ENCODE assay signal across 12 cellular contexts in genomic region chr11:130050272-130050671, GRCh38. TPM values are rescaled to one million over a fixed set of nuclear protein-coding genes. Genes with fewer than 3 reads are reported as not detected.
DNase-seq lines count a peak whose midpoint lies in the region; ATAC-seq and TF ChIP-seq lines count a peak whose summit lies in the region.
"Had no signal": no experiment of that assay in that cellular context is flagged by ENCODE, and none has a peak within 500 bp of the region (broad histone marks: within the 10 kb centered on the region; RNA-seq: fewer than 3 reads in every experiment).

No MANE protein-coding gene starts in this region.

- H3K4me3 ChIP-seq in HEK293 (ENCODE audit: low read depth, low read length): no peak overlapping the region
- no peak overlapping the region for H3K4me3 ChIP-seq in choroid plexus epithelial cell (ENCODE audit: low read depth, low read length)
- no peak overlapping the region for H3K4me3 ChIP-seq in lung
- H3K4me3 ChIP-seq: GM12878, psoas muscle had no signal

- TF ChIP-seq POLR2A in GM18505 (IDR thresholded peaks at IDR 0.05; ENCODE audit: borderline replicate concordance, extremely low read depth, insufficient read depth, insufficient read length): no peak

- TF ChIP-seq CTCF in HEK293 (tag by site-specific recombination; IDR thresholded peaks at IDR 0.05): no peak
- no peak for TF ChIP-seq CTCF in choroid plexus epithelial cell (conservative IDR thresholded peaks at IDR 0.05; ENCODE audit: low read depth, low read length)
- TF ChIP-seq CTCF in lung (IDR thresholded peaks at IDR 0.05; ENCODE audit: control extremely low read depth, extremely low read depth): no peak

- no peak overlapping the region for H3K27ac ChIP-seq in HEK293 (ENCODE audit: extremely low read depth, low read depth, low read length)
- H3K27ac ChIP-seq in lung (ENCODE audit: low read depth in 1 of 2, low read length in 1 of 2): peak overlapping the region in 1 of 2 donors; percentile 53
- H3K27ac ChIP-seq: psoas muscle had no signal

- peak; percentile 63 for ATAC-seq in lung (ENCODE audit: insufficient read depth, low FRiP score)
- ATAC-seq in activated CD4-positive, CD25-positive, alpha-beta regulatory T cell treated with anti-CD3 and anti-CD28 coated beads, Interleukin-2, amount 50 U/mL, for 24 hours: no peak
- no peak for ATAC-seq in GM18520 (IDR thresholded peaks at IDR 0.05; ENCODE audit: unreplicated experiment)
- no peak for ATAC-seq in GM18505 (IDR thresholded peaks at IDR 0.05; ENCODE audit: unreplicated experiment)
- ATAC-seq: GM12878, psoas muscle had no signal

- POLR2A ChIA-PET in HEK293 (lab: Yijun Ruan, JAX): interaction anchor here (1.2 kb wide), 1 partner anchor 49 kb away, joined by 3 read pairs; no protein-coding TSS in a partner anchor

- H3K27me3 ChIP-seq in lung (ENCODE audit: control insufficient read depth, insufficient read depth): no peaks in the 10 kb centered on the region

- DNase-seq in AG08396 (ENCODE audit: low spot score) (peak; percentile 49), choroid plexus epithelial cell (ENCODE audit: low read depth) (peak; percentile 62), lung (ENCODE audit: low spot score) (no peak), NCI-H2107 treated with DMSO at 0.1 percent for 48 hours (lab: John Stamatoyannopoulos, UW; ENCODE audit: unreplicated experiment) (no peak)
- DNase-seq: NCI-H187 treated with DMSO at 0.1 percent for 48 hours; psoas muscle; stimulated activated CD4-positive, alpha-beta T cell treated with anti-CD3 and anti-CD28 coated beads, Interleukin-2, amount 100 ng/mL, for 24 hours had no signal

- no peaks in the 10 kb centered on the region for H3K36me3 ChIP-seq in HEK293 (ENCODE audit: control insufficient read depth in 2 of 2, insufficient read depth in 1 of 2, low read length in 2 of 2)
- H3K36me3 ChIP-seq in lung (ENCODE audit: control insufficient read depth in 2 of 2, insufficient read depth in 2 of 2, low read length in 2 of 2): no peaks in the 10 kb centered on the region

- H3K4me1 ChIP-seq in HEK293 (ENCODE audit: control insufficient read depth, insufficient read depth, low read length) (no peaks in the 10 kb centered on the region), lung (ENCODE audit: control insufficient read depth in 2 of 2, insufficient read depth in 2 of 2, low read length in 2 of 2) (no peaks in the 10 kb centered on the region)
- H3K4me1 ChIP-seq: psoas muscle had no signal

- CTCF ChIA-PET in HEK293 (lab: Yijun Ruan, JAX): interaction anchor here (0.7 to 1.0 kb wide), 3 partner anchors 17 to 101 kb away, joined by 3 read pairs; partner anchors contain the start of gene PRDM10

- WGBS in lung, 2 donors: 50 to 55% methylated on average over 3 of the region's 3 CpGs

- no peaks in the 10 kb centered on the region for H3K9me3 ChIP-seq in HEK293 (ENCODE audit: control insufficient read depth, insufficient read depth, low read depth, low read length)
- H3K9me3 ChIP-seq in lung (ENCODE audit: control insufficient read depth in 2 of 2, insufficient read depth in 1 of 2, low read length in 1 of 2): no peaks in the 10 kb centered on the region
- H3K9me3 ChIP-seq: psoas muscle had no signal

TF ChIP-seq in HEK293, 187 proteins besides CTCF, POLR2A, EP300 and RAD21:
- TF ChIP-seq ZNF549 (tag by site-specific recombination; IDR thresholded peaks at IDR 0.05): 0 out of 2 replicates have a peak, but pooled peaks have one; percentile 17
- no peak for TF ChIP-seq ZFP3 (tag by site-specific recombination; IDR thresholded peaks at IDR 0.05; ENCODE audit: low read depth)
- TF ChIP-seq ZBTB48 (tag by site-specific recombination; IDR thresholded peaks at IDR 0.05): no peak
TF ChIP-seq in HEK293: peak in this region for 1.

RNA-seq across cellular contexts. Expression of gene APLP2, which starts 19.4 kb away (rescaled TPM):
- 100 to 1,000 TPM; 527 to 532 TPM for total RNA-seq in lung
- polyA plus RNA-seq in lung: 100 to 1,000 TPM; 235 to 521 TPM

RNA-seq across cellular contexts. Expression of gene PRDM10, which starts 47.6 kb away (rescaled TPM):
- total RNA-seq in lung: 10 to 100 TPM in 1 of 2 donors, 1 to 10 TPM in 1; 8.7 to 19.0 TPM
- 1 to 10 TPM; 2.3 to 2.7 TPM for polyA plus RNA-seq in lung

Comparison
In these comparisons a context has a peak if more than half of its experiments do, and no peak if none do; other contexts are left out.
1. DNase-seq: peak in AG08396 (single experiment) and choroid plexus epithelial cell (single experiment); none in lung (single experiment) and NCI-H2107 treated with DMSO at 0.1 percent for 48 hours (single experiment).